Comparison of ENCODE assay signal across 8 cellular contexts in the genomic region with DNA sequence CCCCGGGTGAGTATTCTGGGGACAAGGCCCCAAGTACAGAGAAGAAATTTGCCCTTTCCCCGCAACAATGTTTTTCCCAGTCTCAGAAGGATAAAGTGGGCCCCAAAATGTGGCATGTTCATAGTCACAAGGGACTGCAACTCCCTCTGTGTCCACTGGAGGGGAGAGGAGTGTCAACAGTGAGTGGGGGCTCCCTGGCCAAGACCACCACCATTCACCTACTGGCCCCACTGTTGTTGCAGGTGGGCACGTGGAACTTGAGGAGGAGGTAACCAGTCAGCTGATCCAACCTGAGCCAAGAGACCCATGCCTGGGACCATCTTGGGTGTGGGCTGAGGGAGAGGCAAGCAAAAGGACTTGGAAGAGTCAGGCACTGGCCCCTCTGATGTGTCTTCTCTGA. TPM values are rescaled to one million over a fixed set of nuclear protein-coding genes. Genes with fewer than 3 reads are reported as not detected.
DNase-seq lines count a peak whose midpoint lies in the region; ATAC-seq lines count a peak whose summit lies in the region.

No MANE protein-coding gene starts in this region.

- H3K27me3 Mint-ChIP-seq in activated CD4-positive, alpha-beta T cell treated with anti-CD3 and anti-CD28 coated beads, Interleukin-2, amount 10 ng/mL, durations not matched to agents 7 days and 5 days: no peaks in the 10 kb centered on the region

- H3K27ac ChIP-seq in esophagus (ENCODE audit: low read depth in 2 of 2, low read length in 1 of 2) (peak overlapping the region; percentile 66 to 71), muscle layer of duodenum (ENCODE audit: low read length) (peak overlapping the region; percentile 46)

- 44% methylated on average over 3 of the region's 3 CpGs for WGBS in esophagus, 2 donors

- POLR2A ChIA-PET in activated CD4-positive, alpha-beta T cell treated with anti-CD3 and anti-CD28 coated beads, Interleukin-2, amount 10 ng/mL, durations not matched to agents 7 days and 5 days (lab: Charles Lee): no interaction called here

- H3K4me3 ChIP-seq in esophagus (ENCODE audit: low read depth in 1 of 2, low read length in 2 of 2): peak overlapping the region; percentile 43 to 69
- peak overlapping the region; percentile 47 to 74 for H3K4me3 ChIP-seq in muscle layer of duodenum (ENCODE audit: low read depth in 1 of 2, low read length in 2 of 2)

- no peak overlapping the region for H3K4me3 Mint-ChIP-seq in activated CD4-positive, alpha-beta T cell treated with anti-CD3 and anti-CD28 coated beads, Interleukin-2, amount 10 ng/mL, durations not matched to agents 7 days and 5 days

- CTCF ChIA-PET in activated CD4-positive, alpha-beta T cell treated with anti-CD3 and anti-CD28 coated beads, Interleukin-2, amount 10 ng/mL, durations not matched to agents 7 days and 5 days (lab: Charles Lee): interaction anchor here (0.6 to 7.3 kb wide), 35 partner anchors 8 to 191 kb away, joined by 3 to 141 read pairs (median 6); partner anchors contain the start of genes ANKRD34A, ANKRD35, LIX1L and PIAS3

- H3K36me3 ChIP-seq in esophagus (ENCODE audit: control insufficient read depth in 2 of 2, insufficient read depth in 2 of 2, low read length in 1 of 2) (peaks cover 15 to 43% of the 10 kb centered on the region in 2 donors), muscle layer of duodenum (ENCODE audit: control insufficient read depth in 1 of 2, insufficient read depth in 2 of 2, low read length in 2 of 2) (peaks cover 35 to 54% of the 10 kb centered on the region in 2 donors)

- ATAC-seq in GM19397 (IDR thresholded peaks at IDR 0.05; ENCODE audit: unreplicated experiment): no peak
- ATAC-seq in GM21367 (IDR thresholded peaks at IDR 0.05; ENCODE audit: unreplicated experiment): no peak

- peaks cover 24% of the 10 kb centered on the region for H3K36me3 Mint-ChIP-seq in activated CD4-positive, alpha-beta T cell treated with anti-CD3 and anti-CD28 coated beads, Interleukin-2, amount 10 ng/mL, durations not matched to agents 7 days and 5 days (ENCODE audit: low read depth)

- H3K27ac Mint-ChIP-seq in activated CD4-positive, alpha-beta T cell treated with anti-CD3 and anti-CD28 coated beads, Interleukin-2, amount 10 ng/mL, durations not matched to agents 7 days and 5 days: no peak overlapping the region

- H3K4me1 Mint-ChIP-seq in activated CD4-positive, alpha-beta T cell treated with anti-CD3 and anti-CD28 coated beads, Interleukin-2, amount 10 ng/mL, durations not matched to agents 7 days and 5 days: peaks cover 11% of the 10 kb centered on the region

- no peaks in the 10 kb centered on the region for H3K9me3 Mint-ChIP-seq in activated CD4-positive, alpha-beta T cell treated with anti-CD3 and anti-CD28 coated beads, Interleukin-2, amount 10 ng/mL, durations not matched to agents 7 days and 5 days

- peaks cover 3 to 6% of the 10 kb centered on the region in 2 donors for H3K4me1 ChIP-seq in esophagus (ENCODE audit: control insufficient read depth in 2 of 2, insufficient read depth in 2 of 2, low read length in 1 of 2)
- peaks cover 0 to 9% of the 10 kb centered on the region in 2 donors for H3K4me1 ChIP-seq in muscle layer of duodenum (ENCODE audit: control insufficient read depth in 1 of 2, insufficient read depth in 2 of 2, low read length in 2 of 2)

- no peaks in the 10 kb centered on the region for H3K9me3 ChIP-seq in esophagus (ENCODE audit: control insufficient read depth in 2 of 2, insufficient read depth in 1 of 2, low read depth in 1 of 2, low read length in 1 of 2)
- no peaks in the 10 kb centered on the region for H3K9me3 ChIP-seq in muscle layer of duodenum (ENCODE audit: control insufficient read depth in 1 of 2, low read length in 2 of 2)

- H3K27me3 ChIP-seq in esophagus (ENCODE audit: control insufficient read depth in 1 of 2, insufficient read depth in 2 of 2, low read length in 2 of 2): no peaks in the 10 kb centered on the region
- H3K27me3 ChIP-seq in muscle layer of duodenum (ENCODE audit: low read depth, low read length): no peaks in the 10 kb centered on the region

- DNase-seq in NCI-H748 (lab: John Stamatoyannopoulos, UW; ENCODE audit: unreplicated experiment) (peak; percentile 63), NCI-H748 treated with DMSO at 0.1 percent for 48 hours (lab: John Stamatoyannopoulos, UW) (no peak), HuH-7.5 (ENCODE audit: low spot score) (peak; percentile 65)
- DNase-seq in activated CD4-positive, alpha-beta T cell treated with anti-CD3 and anti-CD28 coated beads, Interleukin-2, amount 10 ng/mL, durations not matched to agents 7 days and 5 days: peak; percentile 45

RNA-seq across cellular contexts. Expression of gene NUDT17, which starts 0.8 kb away (rescaled TPM):
- total RNA-seq in activated CD4-positive, alpha-beta T cell treated with anti-CD3 and anti-CD28 coated beads, Interleukin-2, amount 10 ng/mL, durations not matched to agents 7 days and 5 days: 1 to 10 TPM; 2.7 to 3.4 TPM
- polyA plus RNA-seq in esophagus: 1 to 10 TPM; 1.5 to 2.2 TPM

RNA-seq across cellular contexts. Expression of gene PIAS3, which starts 12.7 kb away (rescaled TPM):
- total RNA-seq in activated CD4-positive, alpha-beta T cell treated with anti-CD3 and anti-CD28 coated beads, Interleukin-2, amount 10 ng/mL, durations not matched to agents 7 days and 5 days: 10 to 100 TPM; 17.9 to 18.8 TPM
- 10 to 100 TPM; 29.8 to 43.6 TPM for polyA plus RNA-seq in esophagus

RNA-seq across cellular contexts. Expression of gene POLR3C, which starts 22.2 kb away (rescaled TPM):
- 10 to 100 TPM; 34.5 to 38.7 TPM for total RNA-seq in activated CD4-positive, alpha-beta T cell treated with anti-CD3 and anti-CD28 coated beads, Interleukin-2, amount 10 ng/mL, durations not matched to agents 7 days and 5 days
- 10 to 100 TPM in 1 of 2 donors, 1 to 10 TPM in 1; 9.0 to 15.1 TPM for polyA plus RNA-seq in esophagus

RNA-seq across cellular contexts. Expression of gene RNF115, which starts 22.3 kb away (rescaled TPM):
- total RNA-seq in activated CD4-positive, alpha-beta T cell treated with anti-CD3 and anti-CD28 coated beads, Interleukin-2, amount 10 ng/mL, durations not matched to agents 7 days and 5 days: 10 to 100 TPM; 14.8 to 15.6 TPM
- polyA plus RNA-seq in esophagus: 1 to 10 TPM; 3.4 to 4.8 TPM

RNA-seq across cellular contexts. Expression of gene ANKRD35, which starts 39.5 kb away (rescaled TPM):
- total RNA-seq in activated CD4-positive, alpha-beta T cell treated with anti-CD3 and anti-CD28 coated beads, Interleukin-2, amount 10 ng/mL, durations not matched to agents 7 days and 5 days: under 1 TPM; 0.40 to 0.42 TPM
- polyA plus RNA-seq in esophagus: 10 to 100 TPM; 13.9 to 17.0 TPM
